ENCODE assay signal across 8 cellular contexts in the genomic region with DNA sequence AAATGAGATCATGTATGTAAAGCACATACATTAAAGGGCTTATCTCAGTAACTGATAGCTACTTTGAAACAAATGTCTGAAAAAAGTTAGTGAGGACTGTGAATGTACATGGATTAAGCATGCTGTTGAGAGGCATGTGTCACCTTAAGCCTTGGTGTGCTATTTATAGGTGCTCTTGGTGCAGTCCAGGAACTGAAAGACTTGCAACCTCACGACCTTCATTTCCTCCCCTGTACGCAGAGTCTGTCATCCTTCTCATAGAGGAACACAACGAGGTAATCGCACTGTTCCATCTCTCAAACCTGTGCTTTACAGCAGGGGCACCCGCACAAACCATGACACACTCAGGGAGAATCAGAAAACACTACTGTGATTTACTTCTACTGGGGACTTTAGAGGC.
A peak's percentile ranks its signal among the peaks of the same experiment; 100 is the strongest.
DNase-seq lines count a peak whose midpoint lies in the region; ATAC-seq lines count a peak whose summit lies in the region.

No MANE protein-coding gene starts in this region.

- DNase-seq in kidney tubule cell (ENCODE audit: low spot score) (peak; percentile 43), T-helper 9 cell (no peak), middle frontal gyrus (ENCODE audit: extremely low spot score, low spot score) (no peak), DMS153 treated with DMSO at 0.1 percent for 48 hours (lab: John Stamatoyannopoulos, UW; ENCODE audit: unreplicated experiment) (no peak), NCI-H2107 (lab: John Stamatoyannopoulos, UW) (no peak)

- ATAC-seq in GM18519 (IDR thresholded peaks at IDR 0.05; ENCODE audit: low FRiP score, unreplicated experiment) (peak; percentile 96), GM21619 (IDR thresholded peaks at IDR 0.05; ENCODE audit: unreplicated experiment) (peak; percentile 97), HG03575 (IDR thresholded peaks at IDR 0.05; ENCODE audit: extremely low read depth, insufficient number of reproducible peaks, low FRiP score, unreplicated experiment) (peak; percentile 96)
